In the genomic region with DNA sequence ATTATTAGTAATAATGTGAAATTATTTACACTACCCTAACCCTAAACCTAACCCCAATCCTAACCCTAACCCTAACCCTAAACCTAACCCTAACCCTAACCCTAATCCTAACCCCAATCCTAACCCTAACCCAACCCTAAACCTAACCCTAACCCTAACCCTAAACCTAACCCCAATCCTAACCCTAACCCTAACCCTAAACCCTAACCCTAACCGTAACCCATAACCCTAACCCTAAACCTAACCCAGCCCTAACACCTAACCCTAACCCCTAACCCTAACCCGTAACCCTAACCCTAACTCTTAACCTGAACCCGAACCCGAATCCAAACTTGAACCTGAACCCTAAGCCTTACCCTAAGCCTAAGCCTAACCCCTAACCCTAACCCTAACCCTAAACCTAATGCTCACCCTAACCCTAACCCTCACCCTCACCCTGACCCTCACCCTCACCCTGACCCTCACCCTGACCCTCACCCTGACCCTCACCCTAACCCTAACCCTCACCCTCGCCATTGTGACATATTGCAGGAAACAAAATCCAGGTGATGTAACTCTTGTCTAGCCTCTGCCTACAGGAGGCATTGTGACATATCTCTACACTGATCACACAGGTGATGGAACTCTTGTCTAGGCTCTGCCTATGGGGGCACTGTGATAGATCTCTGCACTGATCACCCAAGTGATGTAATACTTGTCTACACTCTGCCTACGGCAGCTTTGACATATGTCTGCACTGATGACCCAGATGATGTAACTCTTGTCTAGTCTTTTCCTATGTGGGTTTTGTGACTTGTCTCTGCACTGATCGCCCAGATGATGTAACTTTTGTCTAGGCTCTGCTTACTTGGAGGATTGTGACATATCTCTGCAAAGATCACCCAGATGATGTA, we compare ENCODE assay signal across 5 cellular contexts. TPM values are rescaled to one million over a fixed set of nuclear protein-coding genes. Genes with fewer than 3 reads are reported as not detected.
"Had no signal": no experiment of that assay in that cellular context is flagged by ENCODE, and none has a peak within 500 bp of the region (broad histone marks: within the 10 kb centered on the region; RNA-seq: fewer than 3 reads in every experiment).

No MANE protein-coding gene starts in this region.

RNA-seq across cellular contexts. Expression of a gene that starts 56.0 kb away (rescaled TPM):
- total RNA-seq: activated CD4-positive, alpha-beta T cell treated with anti-CD3 and anti-CD28 coated beads, Interleukin-2, amount 10 ng/mL, durations not matched to agents 7 days and 5 days; ascending aorta; cardiac muscle cell; fibroblast of lung; lower leg skin had no signal
- polyA plus RNA-seq: cardiac muscle cell had no signal
